Comparison of ENCODE assay signal across 1 cellular context in the genomic region with DNA sequence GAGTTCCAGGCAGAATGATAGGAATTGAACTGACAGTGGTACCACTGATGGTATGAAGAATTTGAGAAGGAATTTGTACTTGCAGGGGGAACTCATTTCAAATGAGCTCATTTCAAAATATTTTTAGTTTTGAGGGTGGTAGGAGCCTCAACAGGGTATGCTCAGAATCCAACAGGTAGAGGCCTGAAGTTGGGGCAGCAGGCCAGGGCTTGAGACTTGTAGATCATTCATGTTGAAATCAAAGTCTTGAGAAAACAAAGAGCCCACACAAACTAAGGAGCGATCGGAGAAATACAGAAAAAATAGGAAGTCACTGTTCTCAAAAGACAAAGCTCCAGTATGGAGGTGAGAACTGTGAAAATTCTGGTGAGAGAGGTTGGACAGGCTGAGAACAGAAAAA.
TF ChIP-seq lines count a peak whose summit lies in the region.

No MANE protein-coding gene starts in this region.

TF ChIP-seq in A549, 52 proteins besides CTCF, POLR2A, EP300 and RAD21 (continued from another document):
- TF ChIP-seq, protein P1, sequence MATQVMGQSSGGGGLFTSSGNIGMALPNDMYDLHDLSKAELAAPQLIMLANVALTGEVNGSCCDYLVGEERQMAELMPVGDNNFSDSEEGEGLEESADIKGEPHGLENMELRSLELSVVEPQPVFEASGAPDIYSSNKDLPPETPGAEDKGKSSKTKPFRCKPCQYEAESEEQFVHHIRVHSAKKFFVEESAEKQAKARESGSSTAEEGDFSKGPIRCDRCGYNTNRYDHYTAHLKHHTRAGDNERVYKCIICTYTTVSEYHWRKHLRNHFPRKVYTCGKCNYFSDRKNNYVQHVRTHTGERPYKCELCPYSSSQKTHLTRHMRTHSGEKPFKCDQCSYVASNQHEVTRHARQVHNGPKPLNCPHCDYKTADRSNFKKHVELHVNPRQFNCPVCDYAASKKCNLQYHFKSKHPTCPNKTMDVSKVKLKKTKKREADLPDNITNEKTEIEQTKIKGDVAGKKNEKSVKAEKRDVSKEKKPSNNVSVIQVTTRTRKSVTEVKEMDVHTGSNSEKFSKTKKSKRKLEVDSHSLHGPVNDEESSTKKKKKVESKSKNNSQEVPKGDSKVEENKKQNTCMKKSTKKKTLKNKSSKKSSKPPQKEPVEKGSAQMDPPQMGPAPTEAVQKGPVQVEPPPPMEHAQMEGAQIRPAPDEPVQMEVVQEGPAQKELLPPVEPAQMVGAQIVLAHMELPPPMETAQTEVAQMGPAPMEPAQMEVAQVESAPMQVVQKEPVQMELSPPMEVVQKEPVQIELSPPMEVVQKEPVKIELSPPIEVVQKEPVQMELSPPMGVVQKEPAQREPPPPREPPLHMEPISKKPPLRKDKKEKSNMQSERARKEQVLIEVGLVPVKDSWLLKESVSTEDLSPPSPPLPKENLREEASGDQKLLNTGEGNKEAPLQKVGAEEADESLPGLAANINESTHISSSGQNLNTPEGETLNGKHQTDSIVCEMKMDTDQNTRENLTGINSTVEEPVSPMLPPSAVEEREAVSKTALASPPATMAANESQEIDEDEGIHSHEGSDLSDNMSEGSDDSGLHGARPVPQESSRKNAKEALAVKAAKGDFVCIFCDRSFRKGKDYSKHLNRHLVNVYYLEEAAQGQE (IDR thresholded peaks at IDR 0.05) = no peak
